In genomic region chr4:51851937-51852290, GRCh38 we compare ENCODE assay signal across 3 cellular contexts.
TF ChIP-seq lines count a peak whose summit lies in the region.

No MANE protein-coding gene starts in this region.

TF ChIP-seq in SK-N-SH, 30 proteins besides CTCF, POLR2A, EP300 and RAD21 (continued from another document):
- TF ChIP-seq FOXJ3 (CRISPR knock-in tag; IDR thresholded peaks at IDR 0.05) (no peak), NRF1 (IDR thresholded peaks at IDR 0.05; ENCODE audit: low read depth, low read length) (no peak), USF2 (IDR thresholded peaks at IDR 0.05; ENCODE audit: borderline replicate concordance, low read depth, low read length) (no peak), RCOR1 (IDR thresholded peaks at IDR 0.05; ENCODE audit: low read length) (no peak), PBX3 (IDR thresholded peaks at IDR 0.05) (peak; percentile 21; the same call in 1 of the 2 replicates), MAX (IDR thresholded peaks at IDR 0.05; ENCODE audit: low read depth) (no peak)

TF ChIP-seq in SK-N-SH treated with all-trans-retinoic acid at 6 μM for 48 hours, 23 proteins besides CTCF, POLR2A, EP300 and RAD21 (continued from another document):
- TF ChIP-seq TSHZ2 (CRISPR knock-in tag; IDR thresholded peaks at IDR 0.05) (no peak), ZNF8 (CRISPR knock-in tag; IDR thresholded peaks at IDR 0.05) (no peak), ESRRG (CRISPR knock-in tag; IDR thresholded peaks at IDR 0.05) (no peak), TCF4 (CRISPR knock-in tag; IDR thresholded peaks at IDR 0.05; ENCODE audit: borderline replicate concordance) (no peak), ZNF70 (CRISPR knock-in tag; IDR thresholded peaks at IDR 0.05) (no peak), ZC3H10 (CRISPR knock-in tag; IDR thresholded peaks at IDR 0.05) (no peak), POU6F1 (CRISPR knock-in tag; IDR thresholded peaks at IDR 0.05; ENCODE audit: borderline replicate concordance, low read depth) (no peak), ISL1 (CRISPR knock-in tag; IDR thresholded peaks at IDR 0.05) (no peak), ARNTL (CRISPR knock-in tag; IDR thresholded peaks at IDR 0.05; ENCODE audit: borderline replicate concordance, low read depth) (no peak), CSRNP3 (CRISPR knock-in tag; IDR thresholded peaks at IDR 0.05) (no peak), SNAI2 (CRISPR knock-in tag; IDR thresholded peaks at IDR 0.05) (no peak), CREB5 (CRISPR knock-in tag; IDR thresholded peaks at IDR 0.05; ENCODE audit: low read depth) (no peak), PATZ1 (CRISPR knock-in tag; IDR thresholded peaks at IDR 0.05; ENCODE audit: borderline replicate concordance) (no peak)

TF ChIP-seq in K562, 482 proteins besides CTCF, POLR2A, EP300 and RAD21 (continued from another document):
- TF ChIP-seq PKNOX1 (IDR thresholded peaks at IDR 0.05), result 0 out of 2 replicates have a peak, but pooled peaks have one; percentile 4
TF ChIP-seq in K562: peak in this region for 2.
